8 cellular contexts compared by ENCODE assay signal in the genomic region with DNA sequence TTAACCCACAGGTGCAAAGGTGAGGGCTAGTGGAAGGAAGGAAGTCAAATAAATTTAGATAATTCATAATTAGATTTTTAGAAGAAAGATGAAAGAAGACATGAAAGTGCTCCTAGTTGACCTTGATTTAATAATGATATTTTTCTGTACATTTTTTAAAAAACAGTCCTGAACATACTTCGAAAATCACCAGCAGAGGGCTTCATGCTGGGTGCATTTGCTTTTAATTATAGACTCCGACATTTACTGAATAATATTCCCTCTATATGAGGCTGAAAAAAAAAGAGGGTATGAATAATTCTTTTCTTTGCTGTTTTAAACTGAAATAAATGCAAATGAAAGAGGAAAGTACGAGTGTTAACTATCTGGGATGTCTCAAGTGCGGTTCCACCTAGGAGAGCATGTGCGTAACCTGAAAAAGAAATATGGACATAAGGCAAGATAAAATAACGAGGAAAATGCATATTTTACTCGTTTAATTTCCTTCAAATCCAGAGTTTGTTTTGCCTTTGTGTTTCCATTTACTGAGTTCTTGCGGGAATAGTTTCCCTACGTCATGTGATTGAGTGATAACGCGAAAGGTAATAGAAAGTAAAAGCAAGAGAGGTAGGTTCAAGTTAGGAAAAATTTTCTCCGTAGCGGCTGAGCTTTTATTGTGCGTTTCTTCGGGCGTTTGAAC. TPM values are rescaled to one million over a fixed set of nuclear protein-coding genes. Genes with fewer than 3 reads are reported as not detected.
DNase-seq lines count a peak whose midpoint lies in the region; ATAC-seq, FAIRE-seq and TF ChIP-seq lines count a peak whose summit lies in the region.

No MANE protein-coding gene starts in this region.

- CTCF ChIA-PET in activated CD4-positive, alpha-beta memory T cell treated with anti-CD3 and anti-CD28 coated beads, Interleukin-2, amount 10 ng/mL, durations not matched to agents 7 days and 5 days (lab: Charles Lee), result interaction anchor here (0.6 to 0.7 kb wide), 2 partner anchors 14 to 103 kb away, joined by 3 to 4 read pairs; no protein-coding TSS in a partner anchor

- peak overlapping the region; percentile 83 for H3K4me3 Mint-ChIP-seq in activated CD4-positive, alpha-beta memory T cell treated with anti-CD3 and anti-CD28 coated beads, Interleukin-2, amount 10 ng/mL, durations not matched to agents 7 days and 5 days

- ATAC-seq in GM19372 (IDR thresholded peaks at IDR 0.05; ENCODE audit: low read depth, unreplicated experiment), result peak; percentile 35
- ATAC-seq in HG03457 (IDR thresholded peaks at IDR 0.05; ENCODE audit: unreplicated experiment), result peak; percentile 37

- 3 to 4% methylated on average over 11 to 16 of the region's 16 CpGs for WGBS in transverse colon (ENCODE audit: low coverage in 1 of 2), 2 donors

- intact Hi-C loops in kidney (cut with DNase I), result loop anchor here (10.0 kb wide), 1 partner anchor 1229 kb away; no protein-coding TSS in a partner anchor
- intact Hi-C loops in transverse colon (cut with DNase I; ENCODE audit: low total_unique reads), result no loop called here

- TF ChIP-seq CTCF in kidney (IDR thresholded peaks at IDR 0.05; ENCODE audit: borderline replicate concordance, extremely low read depth, insufficient read depth), result peak; percentile 32
- TF ChIP-seq CTCF in transverse colon (IDR thresholded peaks at IDR 0.05), result peak in 2 of 5 experiments; percentile 14 to 19

- peak overlapping the region in 1 of 2 donors; percentile 71 for H3K9ac ChIP-seq in kidney (ENCODE audit: low read length in 2 of 2)

- H3K27ac ChIP-seq in kidney (ENCODE audit: low read depth in 2 of 2, low read length in 2 of 2) (peak overlapping the region in 1 of 2 donors; percentile 54), transverse colon (no peak overlapping the region)

- peaks cover 14% of the 10 kb centered on the region for H3K4me1 Mint-ChIP-seq in activated CD4-positive, alpha-beta memory T cell treated with anti-CD3 and anti-CD28 coated beads, Interleukin-2, amount 10 ng/mL, durations not matched to agents 7 days and 5 days

- DNase-seq in DMS53 treated with DMSO at 0.1 percent for 48 hours (lab: John Stamatoyannopoulos, UW; ENCODE audit: unreplicated experiment) (peak; percentile 39), kidney (no peak), transverse colon (no peak), T1000 (lab: John Stamatoyannopoulos, UW) (no peak), DMS79 (lab: John Stamatoyannopoulos, UW) (no peak)
- no peak for DNase-seq in activated CD4-positive, alpha-beta memory T cell treated with anti-CD3 and anti-CD28 coated beads, Interleukin-2, amount 10 ng/mL, durations not matched to agents 7 days and 5 days

- H3K27ac Mint-ChIP-seq in activated CD4-positive, alpha-beta memory T cell treated with anti-CD3 and anti-CD28 coated beads, Interleukin-2, amount 10 ng/mL, durations not matched to agents 7 days and 5 days, result no peak overlapping the region

- H3K36me3 Mint-ChIP-seq in activated CD4-positive, alpha-beta memory T cell treated with anti-CD3 and anti-CD28 coated beads, Interleukin-2, amount 10 ng/mL, durations not matched to agents 7 days and 5 days (ENCODE audit: low read depth), result no peaks in the 10 kb centered on the region

- TF ChIP-seq EP300 in transverse colon (IDR thresholded peaks at IDR 0.05; ENCODE audit: low read depth), result no peak

- peaks cover 0 to 3% of the 10 kb centered on the region in 2 donors for H3K4me1 ChIP-seq in kidney (ENCODE audit: control insufficient read depth in 1 of 2, insufficient read depth in 1 of 2, low read depth in 1 of 2, low read length in 2 of 2)
- H3K4me1 ChIP-seq in transverse colon, result peaks cover 0 to 23% (median 11%) of the 10 kb centered on the region in 4 donors

- H3K9me3 Mint-ChIP-seq in activated CD4-positive, alpha-beta memory T cell treated with anti-CD3 and anti-CD28 coated beads, Interleukin-2, amount 10 ng/mL, durations not matched to agents 7 days and 5 days, result no peaks in the 10 kb centered on the region

- H3K4me3 ChIP-seq in kidney (ENCODE audit: low read length in 2 of 2) (peak overlapping the region; percentile 85), transverse colon (peak overlapping the region; percentile 4 to 62 (median 36))

- H3K9me3 ChIP-seq in kidney (ENCODE audit: control insufficient read depth in 1 of 2, low read length in 2 of 2) (no peaks in the 10 kb centered on the region), transverse colon (no peaks in the 10 kb centered on the region)

- peaks cover 43% of the 10 kb centered on the region for H3K27me3 Mint-ChIP-seq in activated CD4-positive, alpha-beta memory T cell treated with anti-CD3 and anti-CD28 coated beads, Interleukin-2, amount 10 ng/mL, durations not matched to agents 7 days and 5 days

- TF ChIP-seq POLR2A in transverse colon (IDR thresholded peaks at IDR 0.05), result no peak

- H3K36me3 ChIP-seq in kidney (ENCODE audit: control insufficient read depth in 1 of 2, insufficient read depth in 2 of 2, low read length in 2 of 2) (no peaks in the 10 kb centered on the region), transverse colon (no peaks in the 10 kb centered on the region)

- H3K27me3 ChIP-seq in transverse colon, result peaks cover 76% of the 10 kb centered on the region

- POLR2A ChIA-PET in activated CD4-positive, alpha-beta memory T cell treated with anti-CD3 and anti-CD28 coated beads, Interleukin-2, amount 10 ng/mL, durations not matched to agents 7 days and 5 days (lab: Charles Lee), result no interaction called here

- in situ Hi-C loops in transverse colon (cut with MboI; ENCODE audit: low pct_ligation_motif_present in 1 of 4, low pct_unique_long_range_greater_than_20kb in 1 of 4, low sequenced_read_pairs in 3 of 4), result loop anchor here (10.0 to 25.0 kb wide), 6 partner anchors 547 to 1222 kb away; no protein-coding TSS in a partner anchor

- FAIRE-seq in kidney (lab: Jason Lieb, UNC), result no peak

RNA-seq across cellular contexts. Expression of a gene that starts 3.1 kb away (rescaled TPM):
- not detected for total RNA-seq in activated CD4-positive, alpha-beta memory T cell treated with anti-CD3 and anti-CD28 coated beads, Interleukin-2, amount 10 ng/mL, durations not matched to agents 7 days and 5 days
- 25.3 TPM for total RNA-seq in kidney
- 11.6 TPM for polyA plus RNA-seq in kidney (ENCODE audit: insufficient read depth, low read depth, low replicate concordance)
- total RNA-seq in transverse colon, result not detected

Comparison
In these comparisons a context has a peak if more than half of its experiments do, and no peak if none do; other contexts are left out.
1. RNA of a gene that starts 3.1 kb away (total RNA-seq): 25.3 TPM in kidney (single experiment); not detected in activated CD4-positive, alpha-beta memory T cell treated with anti-CD3 and anti-CD28 coated beads, Interleukin-2, amount 10 ng/mL, durations not matched to agents 7 days and 5 days and not detected in transverse colon; every median in the first group is over 10 times any median in the second.